ENCODE assay signal across 1 cellular context in the genomic region with DNA sequence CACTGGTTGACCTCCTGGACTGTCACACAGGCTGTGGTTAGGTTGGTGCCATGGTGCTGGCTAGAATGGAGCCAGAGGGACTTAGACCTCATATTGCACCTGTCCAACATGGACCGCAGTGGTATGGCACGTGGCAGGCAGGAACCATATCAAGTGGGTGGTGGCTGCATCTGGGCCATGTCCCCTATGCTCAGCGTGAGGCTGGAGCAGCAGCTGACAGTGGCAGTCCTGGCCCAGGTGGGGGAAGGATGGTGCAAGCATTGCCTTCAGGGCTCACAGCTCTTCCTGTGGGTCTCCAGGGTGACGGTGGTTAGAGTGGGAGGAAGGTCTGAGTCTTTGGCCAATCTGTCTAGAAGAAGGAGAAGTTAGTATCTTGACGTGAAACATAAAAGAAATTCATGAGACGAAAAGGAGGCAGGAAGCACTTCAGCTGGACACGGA.
TF ChIP-seq lines count a peak whose summit lies in the region.

No MANE protein-coding gene starts in this region.

TF ChIP-seq in IMR-90, 13 proteins besides CTCF, POLR2A, EP300 and RAD21 (continued from another document):
- TF ChIP-seq NFE2L2 (IDR thresholded peaks at IDR 0.05; ENCODE audit: low read depth, low read length) = no peak
- TF ChIP-seq RFX5 (IDR thresholded peaks at IDR 0.05; ENCODE audit: low read depth, low read length) = no peak
